ENCODE assay signal across 16 cellular contexts in the genomic region with DNA sequence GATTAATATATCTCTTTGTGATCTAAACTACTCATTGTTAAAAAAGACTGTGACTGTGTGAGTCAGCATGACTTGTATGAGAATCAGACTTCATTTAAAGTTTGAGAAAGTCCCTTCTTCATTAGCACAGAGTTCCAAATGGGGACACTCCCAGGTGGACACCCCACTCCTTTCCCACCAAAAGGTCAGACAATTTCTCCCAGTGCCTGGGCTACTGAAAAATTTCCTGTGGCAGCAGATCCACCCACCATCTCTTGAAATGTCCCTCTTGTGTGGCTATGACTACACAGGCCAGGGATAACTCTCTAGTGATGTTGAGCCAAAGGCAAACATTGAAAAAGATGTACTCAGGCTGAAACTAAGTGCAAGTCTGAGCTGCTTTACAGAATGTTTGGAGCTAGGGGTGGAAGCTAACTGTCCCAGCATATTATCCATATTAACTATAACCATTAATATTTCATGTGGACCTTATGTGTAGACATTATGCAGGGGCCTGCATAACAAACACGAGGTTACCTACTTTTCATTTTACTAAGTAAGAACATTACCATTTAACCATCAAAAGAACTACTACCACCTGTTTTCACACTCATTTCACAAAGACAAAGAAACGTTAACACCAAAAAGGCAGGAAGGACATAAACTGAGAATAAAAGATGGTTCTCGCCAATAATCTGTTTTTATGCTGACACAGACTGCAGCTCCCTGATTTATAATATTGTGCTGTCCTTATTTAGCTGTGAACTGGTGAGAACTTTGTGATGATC. TPM values are rescaled to one million over a fixed set of nuclear protein-coding genes. Genes with fewer than 3 reads are reported as not detected.
DNase-seq lines count a peak whose midpoint lies in the region; ATAC-seq, FAIRE-seq and TF ChIP-seq lines count a peak whose summit lies in the region.
"Had no signal": no experiment of that assay in that cellular context is flagged by ENCODE, and none has a peak within 500 bp of the region (broad histone marks: within the 10 kb centered on the region; RNA-seq: fewer than 3 reads in every experiment).

No MANE protein-coding gene starts in this region.

- H3K9me3 ChIP-seq in CD4-positive, alpha-beta T cell (ENCODE audit: control insufficient read depth, low read length): no peaks in the 10 kb centered on the region
- H3K9me3 ChIP-seq: psoas muscle, SJCRH30 had no signal

- no peaks in the 10 kb centered on the region for H3K27me3 Mint-ChIP-seq in activated naive CD4-positive, alpha-beta T cell treated with anti-CD3 and anti-CD28 coated beads, Interleukin-2, amount 10 ng/mL, durations not matched to agents 7 days and 5 days
- H3K27me3 Mint-ChIP-seq in stimulated activated naive CD8-positive, alpha-beta T cell treated with anti-CD3 and anti-CD28 coated beads, Interleukin-15, Interleukin-2, amounts not matched to agents 100 ng/mL and 50 ng/mL, for 24 hours: no peaks in the 10 kb centered on the region
- H3K27me3 Mint-ChIP-seq in naive thymus-derived CD8-positive, alpha-beta T cell: no peaks in the 10 kb centered on the region
- no peaks in the 10 kb centered on the region for H3K27me3 Mint-ChIP-seq in CD4-positive, alpha-beta T cell
- H3K27me3 Mint-ChIP-seq: IgD-negative memory B cell, memory B cell had no signal

- CTCF ChIA-PET in activated naive CD4-positive, alpha-beta T cell treated with anti-CD3 and anti-CD28 coated beads, Interleukin-2, amount 10 ng/mL, durations not matched to agents 7 days and 5 days (lab: Charles Lee): interaction anchor here (1.0 kb wide), 1 partner anchor 8 kb away, joined by 3 read pairs; no protein-coding TSS in a partner anchor
- CTCF ChIA-PET in CD4-positive, alpha-beta T cell (lab: Charles Lee): no interaction called here

- H3K27ac Mint-ChIP-seq in activated naive CD4-positive, alpha-beta T cell treated with anti-CD3 and anti-CD28 coated beads, Interleukin-2, amount 50 U/mL, for 72 hours: peak overlapping the region; percentile 28 to 77
- H3K27ac Mint-ChIP-seq in activated naive CD4-positive, alpha-beta T cell treated with anti-CD3 and anti-CD28 coated beads, Interleukin-2, amount 10 ng/mL, durations not matched to agents 7 days and 5 days: no peak overlapping the region
- peak overlapping the region; percentile 59 for H3K27ac Mint-ChIP-seq in stimulated activated naive CD8-positive, alpha-beta T cell treated with anti-CD3 and anti-CD28 coated beads, Interleukin-15, Interleukin-2, amounts not matched to agents 100 ng/mL and 50 ng/mL, for 24 hours
- H3K27ac Mint-ChIP-seq in naive thymus-derived CD8-positive, alpha-beta T cell: peak overlapping the region in 2 of 10 donors; percentile 5 to 23
- no peak overlapping the region for H3K27ac Mint-ChIP-seq in CD4-positive, alpha-beta T cell
- H3K27ac Mint-ChIP-seq: memory B cell had no signal

- H3K4me3 Mint-ChIP-seq in activated naive CD4-positive, alpha-beta T cell treated with anti-CD3 and anti-CD28 coated beads, Interleukin-2, amount 10 ng/mL, durations not matched to agents 7 days and 5 days: no peak overlapping the region
- H3K4me3 Mint-ChIP-seq in stimulated activated naive CD8-positive, alpha-beta T cell treated with anti-CD3 and anti-CD28 coated beads, Interleukin-15, Interleukin-2, amounts not matched to agents 100 ng/mL and 50 ng/mL, for 24 hours: no peak overlapping the region
- H3K4me3 Mint-ChIP-seq in naive thymus-derived CD8-positive, alpha-beta T cell: no peak overlapping the region
- no peak overlapping the region for H3K4me3 Mint-ChIP-seq in CD4-positive, alpha-beta T cell
- H3K4me3 Mint-ChIP-seq: IgD-negative memory B cell, memory B cell had no signal

- peaks cover 24% of the 10 kb centered on the region for H3K4me1 Mint-ChIP-seq in activated naive CD4-positive, alpha-beta T cell treated with anti-CD3 and anti-CD28 coated beads, Interleukin-2, amount 10 ng/mL, durations not matched to agents 7 days and 5 days
- peaks cover 48% of the 10 kb centered on the region for H3K4me1 Mint-ChIP-seq in stimulated activated naive CD8-positive, alpha-beta T cell treated with anti-CD3 and anti-CD28 coated beads, Interleukin-15, Interleukin-2, amounts not matched to agents 100 ng/mL and 50 ng/mL, for 24 hours (ENCODE audit: low read depth)
- H3K4me1 Mint-ChIP-seq in naive thymus-derived CD8-positive, alpha-beta T cell: peaks cover 9 to 30% (median 23%) of the 10 kb centered on the region in 4 donors
- peaks cover 22% of the 10 kb centered on the region for H3K4me1 Mint-ChIP-seq in CD4-positive, alpha-beta T cell (ENCODE audit: low read depth)

- POLR2A ChIA-PET in naive thymus-derived CD8-positive, alpha-beta T cell (lab: Charles Lee): no interaction called here
- POLR2A ChIA-PET in CD4-positive, alpha-beta T cell (lab: Charles Lee): no interaction called here

- H3K27me3 ChIP-seq in CD4-positive, alpha-beta T cell (ENCODE audit: control insufficient read depth, insufficient read depth, low read length): no peaks in the 10 kb centered on the region
- H3K27me3 ChIP-seq: SJCRH30 had no signal

- peak; percentile 74 for FAIRE-seq in RCC 7860 (lab: Jason Lieb, UNC)

- intact Hi-C loops in CD4-positive, alpha-beta T cell (cut with DNase I, micrococcal nuclease): no loop called here

- peaks cover 0 to 6% of the 10 kb centered on the region in 2 donors for H3K36me3 Mint-ChIP-seq in activated naive CD4-positive, alpha-beta T cell treated with anti-CD3 and anti-CD28 coated beads, Interleukin-2, amount 50 U/mL, for 72 hours
- peaks cover 2% of the 10 kb centered on the region for H3K36me3 Mint-ChIP-seq in activated naive CD4-positive, alpha-beta T cell treated with anti-CD3 and anti-CD28 coated beads, Interleukin-2, amount 10 ng/mL, durations not matched to agents 7 days and 5 days
- no peaks in the 10 kb centered on the region for H3K36me3 Mint-ChIP-seq in stimulated activated naive CD8-positive, alpha-beta T cell treated with anti-CD3 and anti-CD28 coated beads, Interleukin-15, Interleukin-2, amounts not matched to agents 100 ng/mL and 50 ng/mL, for 24 hours (ENCODE audit: low read depth)
- H3K36me3 Mint-ChIP-seq in naive thymus-derived CD8-positive, alpha-beta T cell: peaks cover 0 to 3% (median 0%) of the 10 kb centered on the region in 3 donors
- H3K36me3 Mint-ChIP-seq in CD4-positive, alpha-beta T cell (ENCODE audit: low read depth): no peaks in the 10 kb centered on the region
- H3K36me3 Mint-ChIP-seq: IgD-negative memory B cell, memory B cell had no signal

- ATAC-seq in activated naive CD4-positive, alpha-beta T cell treated with anti-CD3 and anti-CD28 coated beads, Interleukin-2, amount 50 U/mL, for 72 hours: peak; percentile 86 to 89
- ATAC-seq in HG02642 (IDR thresholded peaks at IDR 0.05; ENCODE audit: poor library complexity, unreplicated experiment): peak; percentile 58
- ATAC-seq in naive thymus-derived CD8-positive, alpha-beta T cell: no peak
- no peak for ATAC-seq in CD4-positive, alpha-beta T cell (ENCODE audit: poor library complexity)
- ATAC-seq: psoas muscle had no signal

- peaks cover 0 to 22% of the 10 kb centered on the region in 2 donors for H3K9me3 Mint-ChIP-seq in activated naive CD4-positive, alpha-beta T cell treated with anti-CD3 and anti-CD28 coated beads, Interleukin-2, amount 50 U/mL, for 72 hours
- peaks cover 8% of the 10 kb centered on the region for H3K9me3 Mint-ChIP-seq in activated naive CD4-positive, alpha-beta T cell treated with anti-CD3 and anti-CD28 coated beads, Interleukin-2, amount 10 ng/mL, durations not matched to agents 7 days and 5 days
- H3K9me3 Mint-ChIP-seq in stimulated activated naive CD8-positive, alpha-beta T cell treated with anti-CD3 and anti-CD28 coated beads, Interleukin-15, Interleukin-2, amounts not matched to agents 100 ng/mL and 50 ng/mL, for 24 hours: peaks cover 5% of the 10 kb centered on the region
- peaks cover 0 to 15% (median 0%) of the 10 kb centered on the region in 9 donors for H3K9me3 Mint-ChIP-seq in naive thymus-derived CD8-positive, alpha-beta T cell
- H3K9me3 Mint-ChIP-seq in CD4-positive, alpha-beta T cell: peaks cover 8% of the 10 kb centered on the region
- H3K9me3 Mint-ChIP-seq: IgD-negative memory B cell, memory B cell had no signal

- TF ChIP-seq CTCF in CD4-positive, alpha-beta T cell (IDR thresholded peaks at IDR 0.05): no peak

- no peak overlapping the region for H3K27ac ChIP-seq in CD4-positive, alpha-beta T cell (ENCODE audit: low read depth, low read length)
- H3K27ac ChIP-seq: psoas muscle, SJCRH30 had no signal

- DNase-seq in activated naive CD4-positive, alpha-beta T cell treated with anti-CD3 and anti-CD28 coated beads, Interleukin-2, amount 50 U/mL, for 72 hours (ENCODE audit: low spot score in 2 of 2): no peak
- DNase-seq in activated naive CD4-positive, alpha-beta T cell treated with anti-CD3 and anti-CD28 coated beads, Interleukin-2, amount 10 ng/mL, durations not matched to agents 7 days and 5 days: no peak
- DNase-seq in RCC 7860 (ENCODE audit: low spot score) (peak; percentile 56), cerebellar nuclear complex (lab: John Stamatoyannopoulos, UW) (no peak)
- no peak for DNase-seq in naive thymus-derived CD8-positive, alpha-beta T cell
- DNase-seq in CD4-positive, alpha-beta T cell: no peak
- DNase-seq: AML-193, NCI-H226, psoas muscle, SJCRH30 had no signal

RNA-seq across cellular contexts. Expression of gene MMP20, which starts 44.8 kb away (rescaled TPM):
- total RNA-seq in activated naive CD4-positive, alpha-beta T cell treated with anti-CD3 and anti-CD28 coated beads, Interleukin-2, amount 50 U/mL, for 72 hours: not detected
- total RNA-seq in naive thymus-derived CD8-positive, alpha-beta T cell: not detected
- not detected for polyA plus RNA-seq in naive thymus-derived CD8-positive, alpha-beta T cell
- total RNA-seq in CD4-positive, alpha-beta T cell: not detected
- total RNA-seq: cerebellum, glomerular endothelial cell, psoas muscle, SJCRH30 had no signal
- polyA plus RNA-seq: IgD-negative memory B cell, psoas muscle had no signal

RNA-seq across cellular contexts. Expression of gene MMP7, which starts 49.8 kb away (rescaled TPM):
- not detected for total RNA-seq in activated naive CD4-positive, alpha-beta T cell treated with anti-CD3 and anti-CD28 coated beads, Interleukin-2, amount 50 U/mL, for 72 hours
- total RNA-seq in naive thymus-derived CD8-positive, alpha-beta T cell: not detected
- polyA plus RNA-seq in naive thymus-derived CD8-positive, alpha-beta T cell: not detected
- total RNA-seq in CD4-positive, alpha-beta T cell: not detected
- total RNA-seq: cerebellum, psoas muscle, SJCRH30 had no signal
- polyA plus RNA-seq: IgD-negative memory B cell had no signal

Comparison
In these comparisons a context has a peak if more than half of its experiments do, and no peak if none do; other contexts are left out.
1. H3K27ac Mint-ChIP-seq: peak in activated naive CD4-positive, alpha-beta T cell treated with anti-CD3 and anti-CD28 coated beads, Interleukin-2, amount 50 U/mL, for 72 hours (2 of 2) and stimulated activated naive CD8-positive, alpha-beta T cell treated with anti-CD3 and anti-CD28 coated beads, Interleukin-15, Interleukin-2, amounts not matched to agents 100 ng/mL and 50 ng/mL, for 24 hours (single experiment); none in activated naive CD4-positive, alpha-beta T cell treated with anti-CD3 and anti-CD28 coated beads, Interleukin-2, amount 10 ng/mL, durations not matched to agents 7 days and 5 days (single experiment) and CD4-positive, alpha-beta T cell (single experiment).
2. ATAC-seq: peak in activated naive CD4-positive, alpha-beta T cell treated with anti-CD3 and anti-CD28 coated beads, Interleukin-2, amount 50 U/mL, for 72 hours (2 of 2) and HG02642 (single experiment); none in naive thymus-derived CD8-positive, alpha-beta T cell (0 of 2) and CD4-positive, alpha-beta T cell (single experiment).